ENCODE assay signal across 27 cellular contexts in the genomic region with DNA sequence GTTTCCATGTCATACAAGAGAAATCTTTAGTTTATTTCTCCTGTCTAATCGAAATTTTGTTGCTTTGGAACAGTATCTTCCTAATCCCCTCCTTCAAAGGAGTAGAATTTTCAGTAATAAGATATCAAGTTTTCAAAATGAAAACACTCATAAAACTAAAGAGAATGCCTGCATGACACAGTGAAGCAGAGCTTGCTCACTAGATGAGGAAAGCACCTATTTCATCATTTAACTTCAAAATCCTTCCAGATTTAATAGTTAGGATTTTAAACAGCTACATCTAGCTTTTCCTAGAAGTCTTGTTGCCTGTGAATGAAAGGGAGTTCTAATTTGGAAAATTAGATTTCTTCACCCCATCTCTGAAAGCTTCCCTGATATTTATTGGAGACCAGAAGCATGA.
"Had no signal": no experiment of that assay in that cellular context is flagged by ENCODE, and none has a peak within 500 bp of the region (broad histone marks: within the 10 kb centered on the region; RNA-seq: fewer than 3 reads in every experiment).

No MANE protein-coding gene starts in this region.

- ATAC-seq: activated CD4-positive, CD25-positive, alpha-beta regulatory T cell treated with anti-CD3 and anti-CD28 coated beads, Interleukin-2, amount 50 U/mL, for 24 hours; activated CD8-positive, alpha-beta memory T cell treated with anti-CD3 and anti-CD28 coated beads, Interleukin-2, amount 10 ng/mL, durations not matched to agents 7 days and 5 days; activated CD8-positive, alpha-beta T cell treated with anti-CD3 and anti-CD28 coated beads for 36 hours; effector memory CD8-positive, alpha-beta T cell; gastrocnemius medialis; mucosa of descending colon; sciatic nerve; T-cell had no signal

- H3K27ac Mint-ChIP-seq: activated CD4-positive, alpha-beta T cell treated with anti-CD3 and anti-CD28 coated beads, Interleukin-2, amount 10 ng/mL, durations not matched to agents 24 days and 14 days; activated CD8-positive, alpha-beta memory T cell treated with anti-CD3 and anti-CD28 coated beads, Interleukin-2, amount 10 ng/mL, durations not matched to agents 7 days and 5 days; activated CD8-positive, alpha-beta T cell treated with anti-CD3 and anti-CD28 coated beads for 36 hours; activated naive CD4-positive, alpha-beta T cell treated with anti-CD3 and anti-CD28 coated beads, Interleukin-2, amount 50 U/mL, for 24 hours; activated T-helper 1 cell treated with anti-CD3 and anti-CD28 coated beads, Interleukin-12 subunit alpha, Interleukin-12 subunit beta, Interleukin-2, Interleukin-4 antibody, amounts not matched to agents 30 ng/mL and 10 ng/mL and 1 ng/mL, durations not matched to agents 14 hours and 24 hours and 36 hours; effector memory CD8-positive, alpha-beta T cell; memory B cell; stimulated activated naive CD8-positive, alpha-beta T cell treated with anti-CD3 and anti-CD28 coated beads, Interleukin-15, Interleukin-2, amounts not matched to agents 100 ng/mL and 50 ng/mL, for 24 hours; T-cell; T-helper 2 cell treated with Interferon-gamma antibody and Interleukin-4, amounts not matched to agents 5 μg/mL and 100 μg/mL, for 36 hours had no signal

- H3K4me1 ChIP-seq: ascending aorta, gastrocnemius medialis, tibial artery had no signal

- H3K27ac ChIP-seq: ascending aorta, brain microvascular endothelial cell, dorsolateral prefrontal cortex, gastrocnemius medialis, tibial artery, VCaP had no signal

- DNase-seq: activated CD4-positive, alpha-beta T cell treated with anti-CD3 and anti-CD28 coated beads, Interleukin-2, amount 10 ng/mL, durations not matched to agents 24 days and 14 days; activated CD8-positive, alpha-beta memory T cell treated with anti-CD3 and anti-CD28 coated beads, Interleukin-2, amount 10 ng/mL, durations not matched to agents 7 days and 5 days; activated CD8-positive, alpha-beta T cell treated with anti-CD3 and anti-CD28 coated beads for 36 hours; activated gamma-delta T cell; activated T-cell treated with anti-CD3 and anti-CD28 coated beads for 4 hours; brain microvascular endothelial cell; central memory CD4-positive, alpha-beta T cell; dorsolateral prefrontal cortex; effector memory CD8-positive, alpha-beta T cell; gastrocnemius medialis; head of caudate nucleus; hypothalamus; mucosa of descending colon; occipital lobe; posterior cingulate gyrus; stimulated activated CD4-positive, alpha-beta T cell treated with anti-CD3 and anti-CD28 coated beads, Interleukin-4, amount 100 ng/mL, for 24 hours; T-cell; tibial artery had no signal

- H3K9me3 Mint-ChIP-seq: activated CD8-positive, alpha-beta T cell treated with anti-CD3 and anti-CD28 coated beads for 36 hours; activated naive CD4-positive, alpha-beta T cell treated with anti-CD3 and anti-CD28 coated beads, Interleukin-2, amount 50 U/mL, for 24 hours; activated T-helper 1 cell treated with anti-CD3 and anti-CD28 coated beads, Interleukin-12 subunit alpha, Interleukin-12 subunit beta, Interleukin-2, Interleukin-4 antibody, amounts not matched to agents 30 ng/mL and 10 ng/mL and 1 ng/mL, durations not matched to agents 14 hours and 24 hours and 36 hours; effector memory CD8-positive, alpha-beta T cell; memory B cell; stimulated activated naive CD8-positive, alpha-beta T cell treated with anti-CD3 and anti-CD28 coated beads, Interleukin-15, Interleukin-2, amounts not matched to agents 100 ng/mL and 50 ng/mL, for 24 hours; T-cell; T-helper 2 cell treated with Interferon-gamma antibody and Interleukin-4, amounts not matched to agents 5 μg/mL and 100 μg/mL, for 36 hours had no signal

- H3K27me3 ChIP-seq: ascending aorta, brain microvascular endothelial cell had no signal

- H3K36me3 ChIP-seq: ascending aorta, brain microvascular endothelial cell, gastrocnemius medialis, tibial artery had no signal

- H3K4me1 Mint-ChIP-seq: activated CD4-positive, alpha-beta T cell treated with anti-CD3 and anti-CD28 coated beads, Interleukin-2, amount 10 ng/mL, durations not matched to agents 24 days and 14 days; activated CD8-positive, alpha-beta memory T cell treated with anti-CD3 and anti-CD28 coated beads, Interleukin-2, amount 10 ng/mL, durations not matched to agents 7 days and 5 days; activated naive CD4-positive, alpha-beta T cell treated with anti-CD3 and anti-CD28 coated beads, Interleukin-2, amount 50 U/mL, for 24 hours; memory B cell; T-cell had no signal

- H3K36me3 Mint-ChIP-seq: activated CD8-positive, alpha-beta memory T cell treated with anti-CD3 and anti-CD28 coated beads, Interleukin-2, amount 10 ng/mL, durations not matched to agents 7 days and 5 days; activated naive CD4-positive, alpha-beta T cell treated with anti-CD3 and anti-CD28 coated beads, Interleukin-2, amount 50 U/mL, for 24 hours; memory B cell; T-cell had no signal

- H3K4me3 Mint-ChIP-seq: activated CD4-positive, alpha-beta T cell treated with anti-CD3 and anti-CD28 coated beads, Interleukin-2, amount 10 ng/mL, durations not matched to agents 24 days and 14 days; activated CD8-positive, alpha-beta memory T cell treated with anti-CD3 and anti-CD28 coated beads, Interleukin-2, amount 10 ng/mL, durations not matched to agents 7 days and 5 days; activated CD8-positive, alpha-beta T cell treated with anti-CD3 and anti-CD28 coated beads for 36 hours; activated naive CD4-positive, alpha-beta T cell treated with anti-CD3 and anti-CD28 coated beads, Interleukin-2, amount 50 U/mL, for 24 hours; activated T-helper 1 cell treated with anti-CD3 and anti-CD28 coated beads, Interleukin-12 subunit alpha, Interleukin-12 subunit beta, Interleukin-2, Interleukin-4 antibody, amounts not matched to agents 30 ng/mL and 10 ng/mL and 1 ng/mL, durations not matched to agents 14 hours and 24 hours and 36 hours; effector memory CD8-positive, alpha-beta T cell; memory B cell; stimulated activated naive CD8-positive, alpha-beta T cell treated with anti-CD3 and anti-CD28 coated beads, Interleukin-15, Interleukin-2, amounts not matched to agents 100 ng/mL and 50 ng/mL, for 24 hours; T-cell; T-helper 2 cell treated with Interferon-gamma antibody and Interleukin-4, amounts not matched to agents 5 μg/mL and 100 μg/mL, for 36 hours had no signal

- H3K4me3 ChIP-seq: ascending aorta, dorsolateral prefrontal cortex, gastrocnemius medialis, mucosa of descending colon, tibial artery had no signal

- H3K9me3 ChIP-seq: ascending aorta, gastrocnemius medialis, mucosa of descending colon, tibial artery had no signal
